ENCODE assay signal across 33 cellular contexts in the genomic region with DNA sequence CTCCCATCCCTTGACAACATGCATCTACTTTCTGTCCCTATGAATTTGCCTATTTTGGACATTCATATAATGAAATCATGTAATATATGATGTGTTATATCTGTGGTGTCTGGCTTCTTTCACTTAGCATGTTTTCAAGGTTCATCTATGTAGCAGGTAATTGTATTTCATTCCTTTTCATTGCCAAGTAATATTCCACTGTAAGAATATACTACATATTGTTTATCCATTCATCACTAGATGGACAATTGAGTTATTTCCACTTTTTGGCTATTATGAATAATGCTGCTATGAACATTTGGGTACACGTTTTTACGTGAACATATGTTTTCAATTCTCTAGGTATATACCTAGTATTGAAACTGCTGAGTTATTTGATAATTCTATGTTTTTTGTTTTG.
"Had no signal": no experiment of that assay in that cellular context is flagged by ENCODE, and none has a peak within 500 bp of the region (broad histone marks: within the 10 kb centered on the region; RNA-seq: fewer than 3 reads in every experiment).

No MANE protein-coding gene starts in this region.

- H3K4me3 ChIP-seq: adrenal gland, body of pancreas, esophagus muscularis mucosa, gastroesophageal sphincter, heart right ventricle, hepatocyte had no signal

- H3K27ac ChIP-seq: adrenal gland, body of pancreas, esophagus muscularis mucosa, foreskin keratinocyte, gastroesophageal sphincter, heart right ventricle, hepatocyte, WERI-Rb-1 had no signal

- FAIRE-seq: colon had no signal

- ATAC-seq: activated CD4-positive, CD25-positive, alpha-beta regulatory T cell treated with anti-CD3 and anti-CD28 coated beads, Interleukin-2, amount 50 U/mL, for 24 hours; activated CD8-positive, alpha-beta memory T cell treated with anti-CD3 and anti-CD28 coated beads, Interleukin-2, amount 10 ng/mL, durations not matched to agents 7 days and 5 days; activated CD8-positive, alpha-beta T cell treated with anti-CD3 and anti-CD28 coated beads, Interleukin-2, amount 10 ng/mL, durations not matched to agents 7 days and 5 days; activated naive CD8-positive, alpha-beta T cell treated with anti-CD3 and anti-CD28 coated beads, Interleukin-2, amount 50 U/mL, for 24 hours; body of pancreas; effector memory CD8-positive, alpha-beta T cell; foreskin keratinocyte; gastroesophageal sphincter; heart right ventricle; T-helper 17 cell had no signal

- H2AFZ ChIP-seq: hepatocyte had no signal

- H3K79me2 ChIP-seq: hepatocyte had no signal

- H3K4me1 ChIP-seq: adrenal gland, body of pancreas, foreskin keratinocyte, gastroesophageal sphincter had no signal

- DNase-seq: activated B cell treated with CpG ODN at 0.5 μM for 24 hours; activated CD4-positive, alpha-beta memory T cell treated with anti-CD3 and anti-CD28 coated beads for 36 hours; activated CD4-positive, alpha-beta T cell treated with anti-CD3 and anti-CD28 coated beads, Interleukin-2, amount 10 ng/mL, durations not matched to agents 24 days and 14 days; activated CD8-positive, alpha-beta memory T cell treated with anti-CD3 and anti-CD28 coated beads, Interleukin-2, amount 10 ng/mL, durations not matched to agents 7 days and 5 days; activated CD8-positive, alpha-beta memory T cell treated with anti-CD3 and anti-CD28 coated beads, Interleukin-2, amount 50 U/mL, for 4 hours; activated CD8-positive, alpha-beta T cell treated with anti-CD3 and anti-CD28 coated beads, Interleukin-2, amount 10 ng/mL, durations not matched to agents 7 days and 5 days; activated effector memory CD4-positive, alpha-beta T cell treated with anti-CD3 and anti-CD28 coated beads, Interleukin-2, amount 50 U/mL, for 16 hours; activated naive CD4-positive, alpha-beta T cell; activated naive CD4-positive, alpha-beta T cell treated with anti-CD3 and anti-CD28 coated beads, Interleukin-2, amount 50 U/mL, for 16 hours; activated naive CD8-positive, alpha-beta T cell treated with anti-CD3 and anti-CD28 coated beads for 36 hours; activated naive CD8-positive, alpha-beta T cell treated with anti-CD3 and anti-CD28 coated beads, Interleukin-2, amount 50 U/mL, for 24 hours; activated T-cell treated with anti-CD3 and anti-CD28 coated beads, Interleukin-2, amount 50 U/mL, for 1 hour; activated T-cell treated with anti-CD3 and anti-CD28 coated beads, Interleukin-2, amount 50 U/mL, for 48 hours; adrenal gland; amygdala; aorta; body of pancreas; caudate nucleus; cortex of kidney; dermis blood vessel endothelial cell; effector CD4-positive, alpha-beta T cell; effector memory CD8-positive, alpha-beta T cell; erythroblast; foreskin keratinocyte; heart right ventricle; T-helper 17 cell; T1000; WERI-Rb-1 had no signal

- H3K27me3 ChIP-seq: adrenal gland, body of pancreas, esophagus muscularis mucosa, foreskin keratinocyte, gastroesophageal sphincter, heart right ventricle, hepatocyte had no signal

- H3K4me2 ChIP-seq: hepatocyte had no signal

- H3K36me3 ChIP-seq: adrenal gland, esophagus muscularis mucosa, gastroesophageal sphincter, heart right ventricle, WERI-Rb-1 had no signal

- H3K9me3 ChIP-seq: adrenal gland, body of pancreas, esophagus muscularis mucosa, gastroesophageal sphincter, heart right ventricle had no signal
